ENCODE assay signal across 21 cellular contexts in the genomic region with DNA sequence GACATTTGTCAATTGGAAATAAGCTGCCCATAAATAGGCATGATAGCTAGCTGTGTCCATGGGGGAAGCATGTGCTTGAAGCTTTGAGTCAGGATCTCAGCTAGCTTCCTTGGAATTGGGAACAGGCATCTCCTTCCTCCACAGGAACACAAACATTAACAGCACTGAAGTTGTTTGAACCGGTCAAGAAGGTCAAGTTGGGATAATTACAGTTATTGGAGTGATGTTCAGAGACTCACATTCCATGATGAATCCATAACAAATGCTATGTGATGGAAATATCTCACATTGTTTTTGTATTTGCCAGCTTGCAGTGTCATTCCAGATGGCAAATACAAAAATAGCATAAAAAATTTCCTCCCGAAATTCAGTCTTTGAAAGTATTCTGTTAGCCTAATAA.
"Had no signal": no experiment of that assay in that cellular context is flagged by ENCODE, and none has a peak within 500 bp of the region (broad histone marks: within the 10 kb centered on the region; RNA-seq: fewer than 3 reads in every experiment).

No MANE protein-coding gene starts in this region.

- FAIRE-seq: K562 had no signal

- ATAC-seq: K562, T-cell had no signal

- DNase-seq: Kasumi-1, MM.1S, NCI-H1092 treated with DMSO at 0.1 percent for 48 hours, NCI-H1436, NCI-H187, NCI-H2029, NCI-H2081 treated with DMSO at 0.1 percent for 48 hours, NCI-H2171, NCI-H226, NCI-H446, NCI-H510A, NCI-H524 treated with DMSO at 0.1 percent for 48 hours, NCI-H69, NCI-H774, SHP77, SK-N-SH, SW 1271, T-cell had no signal

- H3K9ac ChIP-seq: KMS-11, SK-N-SH had no signal

- H3K9me3 ChIP-seq: SK-N-SH had no signal

- H3K4me2 ChIP-seq: KMS-11, SK-N-SH had no signal

- H3K27ac ChIP-seq: KMS-11, RWPE1 had no signal

- H3K4me3 ChIP-seq: K562 had no signal
